ENCODE assay signal across 22 cellular contexts in the genomic region with DNA sequence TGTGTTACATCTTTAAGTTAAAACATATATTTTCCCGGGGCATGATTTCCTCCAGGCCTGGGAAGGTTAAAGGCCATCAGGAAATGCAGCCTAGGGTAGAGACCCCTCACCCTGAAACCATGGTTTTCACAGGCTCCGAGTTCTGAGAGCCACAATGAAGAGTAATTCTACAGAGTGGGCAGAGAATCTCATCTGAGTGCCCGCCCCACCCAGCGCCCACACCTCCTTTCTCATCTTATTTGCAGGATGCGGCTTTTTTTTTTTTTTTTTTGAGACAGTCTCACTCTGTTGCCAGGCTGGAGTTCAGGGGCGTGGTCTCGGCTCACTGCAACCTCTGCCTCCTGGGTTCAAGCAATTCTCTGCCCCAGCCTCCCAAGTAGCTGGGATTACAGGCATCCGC.
"Had no signal": no experiment of that assay in that cellular context is flagged by ENCODE, and none has a peak within 500 bp of the region (broad histone marks: within the 10 kb centered on the region; RNA-seq: fewer than 3 reads in every experiment).

No MANE protein-coding gene starts in this region.

- DNase-seq: KBM-7, MG63, NCI-H1092, NCI-H1105 treated with DMSO at 0.1 percent for 48 hours, NCI-H1417 treated with DMSO at 0.1 percent for 48 hours, NCI-H146, NCI-H1694 treated with DMSO at 0.1 percent for 48 hours, NCI-H1930, NCI-H2081, NCI-H2107, NCI-H345, NCI-H446 treated with DMSO at 0.1 percent for 48 hours, NCI-H524, NCI-H526 treated with DMSO at 0.1 percent for 48 hours, NCI-H748 treated with DMSO at 0.1 percent for 48 hours, PC-3, SHP77 treated with DMSO at 0.1 percent for 48 hours, SJCRH30 had no signal

- H3K4me1 ChIP-seq: SJCRH30 had no signal

- H3K27ac ChIP-seq: RWPE1, SJCRH30 had no signal

- H3K27me3 ChIP-seq: MG63, SJCRH30 had no signal

- H3K36me3 ChIP-seq: MG63, SJCRH30 had no signal

- H3K9me3 ChIP-seq: MG63, SJCRH30 had no signal

- ATAC-seq: Panc1, PC-3, Right ventricle myocardium inferior, SK-N-SH treated with all-trans-retinoic acid at 6 μM for 48 hours had no signal

- H3K4me3 ChIP-seq: MG63, SJCRH30 had no signal
